Comparison of ENCODE assay signal across 11 cellular contexts in the genomic region with DNA sequence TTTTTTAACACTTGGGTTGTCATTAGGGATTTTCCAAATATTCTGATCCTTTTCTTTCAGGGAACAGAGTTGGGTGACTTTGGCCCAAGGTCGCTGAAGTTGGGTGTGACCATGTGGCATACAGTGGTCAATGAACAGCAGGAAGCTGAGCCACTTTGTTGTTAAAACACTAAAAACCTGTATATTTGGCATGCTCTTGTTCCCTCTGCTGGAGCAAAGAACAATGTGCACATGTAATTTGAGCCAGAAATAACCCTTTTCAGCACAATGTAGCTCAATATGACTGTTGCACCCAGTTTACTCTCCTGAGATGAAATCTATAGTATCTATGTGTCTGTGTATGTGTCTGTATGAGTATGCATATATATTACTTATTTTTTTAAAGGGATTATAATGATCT.
DNase-seq lines count a peak whose midpoint lies in the region; ATAC-seq, FAIRE-seq and TF ChIP-seq lines count a peak whose summit lies in the region.
"Had no signal": no experiment of that assay in that cellular context is flagged by ENCODE, and none has a peak within 500 bp of the region (broad histone marks: within the 10 kb centered on the region; RNA-seq: fewer than 3 reads in every experiment).

No MANE protein-coding gene starts in this region.

- H3K4me2 ChIP-seq in A549 (no peak overlapping the region), SK-N-SH (no peak overlapping the region)

- peaks cover 11% of the 10 kb centered on the region; the same call in 1 of the 2 replicates for H3K27me3 ChIP-seq in SK-N-SH (ENCODE audit: insufficient read depth)
- H3K27me3 ChIP-seq: ascending aorta had no signal

- no peaks in the 10 kb centered on the region for H3K4me1 ChIP-seq in A549
- no peaks in the 10 kb centered on the region for H3K4me1 ChIP-seq in HEK293 (ENCODE audit: control insufficient read depth, insufficient read depth, low read length)
- H3K4me1 ChIP-seq in SK-N-SH (ENCODE audit: control insufficient read depth in 1 of 2, insufficient read depth in 2 of 2, low read depth in 1 of 2, low read length in 1 of 2): peaks cover 0 to 9% of the 10 kb centered on the region in 2 experiments; a peak in 2 of 4 replicates
- H3K4me1 ChIP-seq: ascending aorta, HAP-1 had no signal

- TF ChIP-seq RAD21 in A549 (conservative IDR thresholded peaks at IDR 0.05 in 1 of 2, IDR thresholded peaks at IDR 0.05 in 1 of 2) (0 out of 5 replicates have a peak, but pooled peaks have one; percentile 10 to 22), SK-N-SH (IDR thresholded peaks at IDR 0.05; ENCODE audit: low read length) (peak; percentile 69)

- H3K79me2 ChIP-seq in SK-N-SH (ENCODE audit: insufficient read depth): no peaks in the 10 kb centered on the region

- DNase-seq in A549 (ENCODE audit: low read depth in 1 of 2, low spot score in 1 of 2) (no peak), SK-N-SH (no peak), foreskin fibroblast (peak; percentile 14 to 51), GM12891 (ENCODE audit: insufficient read length, low spot score) (no peak), COLO668 (lab: John Stamatoyannopoulos, UW; ENCODE audit: unreplicated experiment) (no peak)
- DNase-seq: stimulated activated CD4-positive, alpha-beta T cell treated with anti-CD3 and anti-CD28 coated beads, Interleukin-2, amount 100 ng/mL, for 48 hours had no signal

- FAIRE-seq in A549 (lab: Jason Lieb, UNC) (no peak), GM12891 (lab: Jason Lieb, UNC) (no peak)

- H3K9me3 ChIP-seq in A549: no peaks in the 10 kb centered on the region
- H3K9me3 ChIP-seq in HEK293 (ENCODE audit: control insufficient read depth, insufficient read depth, low read depth, low read length): no peaks in the 10 kb centered on the region
- no peaks in the 10 kb centered on the region for H3K9me3 ChIP-seq in SK-N-SH
- H3K9me3 ChIP-seq: ascending aorta, HAP-1 had no signal

- no peaks in the 10 kb centered on the region for H3K36me3 ChIP-seq in HEK293 (ENCODE audit: control insufficient read depth in 2 of 2, insufficient read depth in 1 of 2, low read length in 2 of 2)
- H3K36me3 ChIP-seq in SK-N-SH (replicated peaks in 1 of 2; ENCODE audit: control insufficient read depth in 1 of 2, insufficient read depth in 2 of 2, low read length in 1 of 2): no peaks in the 10 kb centered on the region
- H3K36me3 ChIP-seq: ascending aorta, HAP-1 had no signal

- TF ChIP-seq EP300 in A549 (IDR thresholded peaks at IDR 0.05): no peak
- TF ChIP-seq EP300 in SK-N-SH (IDR thresholded peaks at IDR 0.05; ENCODE audit: borderline replicate concordance in 1 of 2, low read depth in 1 of 2, low read length in 1 of 2): no peak

- no peaks in the 10 kb centered on the region for H4K20me1 ChIP-seq in SK-N-SH (ENCODE audit: insufficient read depth)

- H3K9me2 ChIP-seq in SK-N-SH: no peaks in the 10 kb centered on the region

- H2AFZ ChIP-seq in SK-N-SH (ENCODE audit: low read depth): no peak overlapping the region

- no peak for TF ChIP-seq POLR2A in A549 (IDR thresholded peaks at IDR 0.05; ENCODE audit: low read length)
- no peak for TF ChIP-seq POLR2A in GM12891 (IDR thresholded peaks at IDR 0.05; ENCODE audit: low read depth, low read length)

- WGBS in A549 (ENCODE audit: missing lambda C conversion rate): 9% methylated on average over 1 of the region's 1 CpG
- 73% methylated on average over 1 of the region's 1 CpG for WGBS in SK-N-SH (ENCODE audit: low lambda C conversion rate)

- no peak overlapping the region for H3K27ac ChIP-seq in A549
- no peak overlapping the region for H3K27ac ChIP-seq in HEK293 (ENCODE audit: extremely low read depth, low read depth, low read length)
- no peak overlapping the region for H3K27ac ChIP-seq in SK-N-SH (ENCODE audit: low read depth in 2 of 2, low read length in 1 of 2)
- H3K27ac ChIP-seq: ascending aorta had no signal

- no peak overlapping the region for H3K9ac ChIP-seq in SK-N-SH

- no peaks in the 10 kb centered on the region for H3F3A ChIP-seq in SK-N-SH (replicated peaks; ENCODE audit: insufficient read depth)

- ATAC-seq in A549: 0 out of 6 replicates have a peak, but pooled peaks of 1 of the 2 experiments have one; percentile 30
- ATAC-seq in HG03280 (IDR thresholded peaks at IDR 0.05; ENCODE audit: unreplicated experiment): no peak
- ATAC-seq in HG03439 (IDR thresholded peaks at IDR 0.05; ENCODE audit: unreplicated experiment): no peak

- CTCF ChIA-PET in A549 (lab: Yijun Ruan, JAX) (interaction anchor here (0.7 to 13.0 kb wide), 2 partner anchors 112 to 143 kb away, joined by 3 to 319 read pairs; no protein-coding TSS in a partner anchor), HEK293 (lab: Yijun Ruan, JAX) (interaction anchor here (0.6 to 12.1 kb wide), 4 partner anchors 144 to 412 kb away, joined by 3 to 373 read pairs (median 4); no protein-coding TSS in a partner anchor), SK-N-SH (lab: Yijun Ruan, JAX) (interaction anchor here (0.6 to 14.1 kb wide), 5 partner anchors 23 to 188 kb away, joined by 3 to 1191 read pairs (median 17); no protein-coding TSS in a partner anchor)

- POLR2A ChIA-PET in A549 (lab: Yijun Ruan, JAX): no interaction called here
- POLR2A ChIA-PET in HEK293 (lab: Yijun Ruan, JAX): no interaction called here
- POLR2A ChIA-PET in SK-N-SH (lab: Yijun Ruan, JAX): no interaction called here

- TF ChIP-seq CTCF in A549 (IDR thresholded peaks at IDR 0.05) (no peak), HEK293 (tag by site-specific recombination; IDR thresholded peaks at IDR 0.05) (no peak), SK-N-SH (IDR thresholded peaks at IDR 0.05) (peak; percentile 67), foreskin fibroblast (IDR thresholded peaks at IDR 0.05; ENCODE audit: low read depth, low read length) (peak; percentile 41)

- no peak overlapping the region for H3K4me3 ChIP-seq in A549
- no peak overlapping the region for H3K4me3 ChIP-seq in HEK293 (ENCODE audit: low read depth, low read length)
- no peak overlapping the region for H3K4me3 ChIP-seq in SK-N-SH (ENCODE audit: low read depth in 2 of 2, low read length in 1 of 2)
- no peak overlapping the region for H3K4me3 ChIP-seq in foreskin fibroblast (ENCODE audit: low read depth in 1 of 2, low read length in 2 of 2)
- H3K4me3 ChIP-seq: ascending aorta, HAP-1 had no signal

TF ChIP-seq in A549, 52 proteins besides CTCF, POLR2A, EP300 and RAD21:
- TF ChIP-seq POLR2AphosphoS2 (conservative IDR thresholded peaks at IDR 0.05; ENCODE audit: low read length) (no peak), ZSCAN20 (CRISPR knock-in tag; IDR thresholded peaks at IDR 0.05) (no peak), NPAS2 (CRISPR knock-in tag; IDR thresholded peaks at IDR 0.05; ENCODE audit: borderline replicate concordance) (no peak), SMC3 (IDR thresholded peaks at IDR 0.05) (0 out of 3 replicates have a peak, but pooled peaks have one; percentile 6)

TF ChIP-seq in HEK293, 187 proteins besides CTCF, POLR2A, EP300 and RAD21:
- no peak for TF ChIP-seq ZFP69B (tag by site-specific recombination; IDR thresholded peaks at IDR 0.05)
- peak; percentile 15; the same call in 1 of the 2 replicates for TF ChIP-seq ZNF654 (tag by site-specific recombination; IDR thresholded peaks at IDR 0.05; ENCODE audit: low read depth)

TF ChIP-seq in SK-N-SH, 30 proteins besides CTCF, POLR2A, EP300 and RAD21:
- TF ChIP-seq ELF1 (IDR thresholded peaks at IDR 0.05): no peak
- TF ChIP-seq SMC3 (IDR thresholded peaks at IDR 0.05; ENCODE audit: low read depth, low read length): peak; percentile 57; the same call in 1 of the 2 replicates

TF ChIP-seq in GM12891, 5 proteins besides CTCF, POLR2A, EP300 and RAD21:
- TF ChIP-seq TAF1 (IDR thresholded peaks at IDR 0.05; ENCODE audit: low read depth, low read length) (no peak), POLR2AphosphoS5 (IDR thresholded peaks at IDR 0.05; ENCODE audit: low read depth, low read length) (no peak)

Comparison
In these comparisons a context has a peak if more than half of its experiments do, and no peak if none do; other contexts are left out.
1. DNase-seq: peak in foreskin fibroblast (2 of 2); none in A549 (0 of 2), SK-N-SH (single experiment), GM12891 (single experiment) and COLO668 (single experiment).
2. CTCF ChIP-seq: peak in SK-N-SH (single experiment) and foreskin fibroblast (single experiment); none in A549 (single experiment) and HEK293 (single experiment).